8 cellular contexts compared by ENCODE assay signal in genomic region chr3:69204315-69204957, GRCh38.
DNase-seq lines count a peak whose midpoint lies in the region; ATAC-seq lines count a peak whose summit lies in the region.

No MANE protein-coding gene starts in this region.

- peak; percentile 87 for ATAC-seq in HG02981 (IDR thresholded peaks at IDR 0.05; ENCODE audit: unreplicated experiment)

- DNase-seq in activated CD4-positive, alpha-beta T cell treated with anti-CD3 and anti-CD28 coated beads for 24 hours (ENCODE audit: low read depth in 2 of 2): peak; percentile 38 to 49
- no peak for DNase-seq in activated CD4-positive, alpha-beta T cell treated with anti-CD3 and anti-CD28 coated beads for 1 hour
- DNase-seq in activated T-cell treated with anti-CD3 and anti-CD28 coated beads for 4 hours (peak; percentile 41), renal cortical epithelial cell (ENCODE audit: low read depth) (peak; percentile 84), NCI-H82 treated with DMSO at 0.1 percent for 48 hours (lab: John Stamatoyannopoulos, UW; ENCODE audit: unreplicated experiment) (no peak), hippocampal formation (lab: John Stamatoyannopoulos, UW) (no peak)
- DNase-seq in central memory CD4-positive, alpha-beta T cell: no peak

Comparison
In these comparisons a context has a peak if more than half of its experiments do, and no peak if none do; other contexts are left out.
1. DNase-seq: peak in activated CD4-positive, alpha-beta T cell treated with anti-CD3 and anti-CD28 coated beads for 24 hours (2 of 2), activated T-cell treated with anti-CD3 and anti-CD28 coated beads for 4 hours (single experiment) and renal cortical epithelial cell (single experiment); none in activated CD4-positive, alpha-beta T cell treated with anti-CD3 and anti-CD28 coated beads for 1 hour (single experiment), NCI-H82 treated with DMSO at 0.1 percent for 48 hours (single experiment), hippocampal formation (0 of 2) and central memory CD4-positive, alpha-beta T cell (single experiment).